ENCODE assay signal across 2 cellular contexts in genomic region chr1:69962452-69962851, GRCh38.
DNase-seq lines count a peak whose midpoint lies in the region; ATAC-seq, FAIRE-seq and TF ChIP-seq lines count a peak whose summit lies in the region.
"Not testable (repeated sequence)": the region's sequence is repeated elsewhere in the genome, so short reads cannot be mapped to it uniquely, and the experiment has no call there.

No MANE protein-coding gene starts in this region.

- not testable (repeated sequence) for ATAC-seq in K562

- H3K79me2 ChIP-seq in K562 (ENCODE audit: control insufficient read depth, insufficient read depth, low read length): not testable (repeated sequence)

- 0% methylated on average over 2 of the region's 2 CpGs for WGBS in K562 (ENCODE audit: insufficient coverage, low coverage, missing lambda C conversion rate)

- intact Hi-C loops in K562 (cut with micrococcal nuclease): not testable (repeated sequence)

- not testable (repeated sequence) for TF ChIP-seq CTCF in HEK293 (tag by site-specific recombination; IDR thresholded peaks at IDR 0.05); K562 (IDR thresholded peaks at IDR 0.05 in 2 of 3, conservative IDR thresholded peaks at IDR 0.05 in 1 of 3; ENCODE audit: insufficient read depth in 2 of 3, low read depth in 1 of 3, low read length in 3 of 3)

- POLR2A ChIA-PET in HEK293 (lab: Yijun Ruan, JAX); K562 (lab: Yijun Ruan, JAX): not testable (repeated sequence)

- H2AFZ ChIP-seq in K562 (ENCODE audit: low read depth, low read length): not testable (repeated sequence)

- not testable (repeated sequence) for BruUV-seq in K562 (replicated peaks; lab: Mats Ljungman, UMichigan)

- not testable (repeated sequence) for FAIRE-seq in K562 (lab: Jason Lieb, UNC)

- not testable (repeated sequence) for H3K9ac ChIP-seq in K562 (ENCODE audit: insufficient read depth in 1 of 2, low read depth in 2 of 2, low read length in 2 of 2)

- not testable (repeated sequence) for H3K4me1 ChIP-seq in HEK293 (ENCODE audit: control insufficient read depth, insufficient read depth, low read length); K562 (replicated peaks in 1 of 2; ENCODE audit: control insufficient read depth in 2 of 2, insufficient read depth in 2 of 2, low read length in 2 of 2)

- CTCF ChIA-PET in HEK293 (lab: Yijun Ruan, JAX): interaction anchor here (0.6 kb wide), 1 partner anchor 27 kb away, joined by 3 read pairs; no protein-coding TSS in a partner anchor
- CTCF ChIA-PET in K562 (lab: Yijun Ruan, JAX; ENCODE audit: low intra/inter-chr PET ratio): not testable (repeated sequence)

- not testable (repeated sequence) for H3K36me3 ChIP-seq in HEK293 (ENCODE audit: control insufficient read depth in 2 of 2, insufficient read depth in 1 of 2, low read length in 2 of 2); K562 (ENCODE audit: control insufficient read depth, insufficient read depth, low read length)

- TF ChIP-seq RAD21 in K562 (CRISPR knock-in tag; conservative IDR thresholded peaks at IDR 0.05 in 1 of 2, IDR thresholded peaks at IDR 0.05 in 1 of 2): not testable (repeated sequence)

- not testable (repeated sequence) for H3K9me3 ChIP-seq in HEK293 (ENCODE audit: control insufficient read depth, insufficient read depth, low read depth, low read length); K562 (replicated peaks; ENCODE audit: control insufficient read depth, insufficient read depth, low read depth, low read length)

- in situ Hi-C loops in K562 (cut with MboI): not testable (repeated sequence)

- H3K27me3 ChIP-seq in K562 (ENCODE audit: control insufficient read depth in 2 of 2, insufficient read depth in 2 of 2, low read length in 2 of 2): not testable (repeated sequence)

- not testable (repeated sequence) for TF ChIP-seq EP300 in K562 (IDR thresholded peaks at IDR 0.05; ENCODE audit: low read length)

- H3K4me2 ChIP-seq in K562 (ENCODE audit: insufficient read depth, low read length): not testable (repeated sequence)

- not testable (repeated sequence) for H3K27ac ChIP-seq in HEK293 (ENCODE audit: extremely low read depth, low read depth, low read length); K562 (ENCODE audit: extremely low read depth, low read depth, low read length)

- H4K20me1 ChIP-seq in K562 (replicated peaks; ENCODE audit: control insufficient read depth, insufficient read depth, low read length): not testable (repeated sequence)

- not testable (repeated sequence) for TF ChIP-seq POLR2A in K562 (conservative IDR thresholded peaks at IDR 0.05)

- not testable (repeated sequence) for H3K9me1 ChIP-seq in K562 (ENCODE audit: control insufficient read depth, insufficient read depth, low read length)

- not testable (repeated sequence) for DNase-seq in K562 (ENCODE audit: extremely low read depth in 1 of 4, low spot score in 3 of 4)

- not testable (repeated sequence) for H3K4me3 ChIP-seq in HEK293 (ENCODE audit: low read depth, low read length); K562

TF ChIP-seq in HEK293, 187 proteins besides CTCF, POLR2A, EP300 and RAD21:
- peak; percentile 59 for TF ChIP-seq ZNF146 (tag by site-specific recombination; IDR thresholded peaks at IDR 0.05)

TF ChIP-seq in K562, 482 proteins besides CTCF, POLR2A, EP300 and RAD21:
- peak; percentile 52 for TF ChIP-seq ZNF146 (CRISPR knock-in tag; IDR thresholded peaks at IDR 0.05; ENCODE audit: unreplicated experiment)
